9 cellular contexts compared by ENCODE assay signal in the genomic region with DNA sequence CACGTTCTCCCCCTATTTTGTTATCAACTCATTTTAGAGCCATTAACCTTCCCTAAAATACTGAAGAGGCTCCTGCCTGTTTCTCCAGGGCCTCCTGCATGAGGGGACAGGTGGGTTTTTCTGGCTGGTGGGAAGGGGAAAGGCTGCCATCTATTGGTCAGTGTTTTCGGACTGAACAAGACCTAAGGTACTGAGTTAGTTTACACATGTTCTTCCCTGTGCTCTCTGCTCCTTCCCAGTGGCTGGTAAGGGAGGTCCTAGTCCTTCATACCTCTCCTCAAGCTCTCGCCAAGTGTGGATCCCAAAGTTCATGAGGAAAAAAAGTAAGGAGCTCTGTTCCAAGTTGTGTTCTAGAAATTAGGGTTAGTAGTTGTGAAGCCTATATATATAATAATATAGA.
DNase-seq lines count a peak whose midpoint lies in the region; ATAC-seq and TF ChIP-seq lines count a peak whose summit lies in the region.
"Had no signal": no experiment of that assay in that cellular context is flagged by ENCODE, and none has a peak within 500 bp of the region (broad histone marks: within the 10 kb centered on the region; RNA-seq: fewer than 3 reads in every experiment).

No MANE protein-coding gene starts in this region.

- H3K27me3 ChIP-seq in transverse colon (no peaks in the 10 kb centered on the region), upper lobe of right lung (no peaks in the 10 kb centered on the region)

- H3K27me3 Mint-ChIP-seq in activated CD4-positive, alpha-beta T cell treated with anti-CD3 and anti-CD28 coated beads, Interleukin-2, amount 10 ng/mL, durations not matched to agents 24 days and 14 days = no peaks in the 10 kb centered on the region

- peak; percentile 33 to 63 for DNase-seq in NCI-H526 (lab: John Stamatoyannopoulos, UW)
- DNase-seq in fibroblast of pulmonary artery (ENCODE audit: low read depth) = peak; percentile 33
- DNase-seq in activated T-cell treated with anti-CD3 and anti-CD28 coated beads, Interleukin-2, amount 50 U/mL, for 48 hours = no peak
- no peak for DNase-seq in transverse colon
- no peak for DNase-seq in activated CD4-positive, alpha-beta T cell treated with anti-CD3 and anti-CD28 coated beads, Interleukin-2, amount 10 ng/mL, durations not matched to agents 24 days and 14 days
- no peak for DNase-seq in upper lobe of right lung

- TF ChIP-seq POLR2A in transverse colon (IDR thresholded peaks at IDR 0.05) = no peak

- H3K4me3 ChIP-seq in fibroblast of pulmonary artery (replicated peaks; ENCODE audit: low read depth, low read length) (no peak overlapping the region), transverse colon (no peak overlapping the region), upper lobe of right lung (no peak overlapping the region)

- TF ChIP-seq EP300 in transverse colon (IDR thresholded peaks at IDR 0.05; ENCODE audit: low read depth) = no peak

- no peak overlapping the region for H3K4me3 Mint-ChIP-seq in activated CD4-positive, alpha-beta T cell treated with anti-CD3 and anti-CD28 coated beads, Interleukin-2, amount 10 ng/mL, durations not matched to agents 24 days and 14 days
- H3K4me3 Mint-ChIP-seq: brain had no signal

- no peaks in the 10 kb centered on the region for H3K36me3 ChIP-seq in transverse colon
- no peaks in the 10 kb centered on the region for H3K36me3 ChIP-seq in upper lobe of right lung

- whole genome bisulfite sequencing in transverse colon (ENCODE audit: low coverage in 1 of 2), 2 donors = 35 to 67% methylated on average over 2 to 3 of the region's 3 CpGs

- H3K4me1 Mint-ChIP-seq in activated CD4-positive, alpha-beta T cell treated with anti-CD3 and anti-CD28 coated beads, Interleukin-2, amount 10 ng/mL, durations not matched to agents 24 days and 14 days = no peaks in the 10 kb centered on the region
- H3K4me1 Mint-ChIP-seq: brain had no signal

- peak; percentile 81 for TF ChIP-seq CTCF in C4-2B (conservative IDR thresholded peaks at IDR 0.05)
- TF ChIP-seq CTCF in fibroblast of pulmonary artery (IDR thresholded peaks at IDR 0.05; ENCODE audit: low read length, missing control alignments) = peak; percentile 55
- no peak for TF ChIP-seq CTCF in transverse colon (IDR thresholded peaks at IDR 0.05)
- no peak for TF ChIP-seq CTCF in upper lobe of right lung (IDR thresholded peaks at IDR 0.05)

- H3K4me1 ChIP-seq in transverse colon (no peaks in the 10 kb centered on the region), upper lobe of right lung (no peaks in the 10 kb centered on the region)

- intact Hi-C loops in transverse colon (cut with DNase I; ENCODE audit: low total_unique reads) (no loop called here), upper lobe of right lung (cut with DNase I) (no loop called here)
- intact Hi-C loops in activated CD4-positive, alpha-beta T cell treated with anti-CD3 and anti-CD28 coated beads, Interleukin-2, amount 10 ng/mL, durations not matched to agents 24 days and 14 days (cut with micrococcal nuclease) = no loop called here

- H3K27ac ChIP-seq in C4-2B = no peak overlapping the region
- H3K27ac ChIP-seq in transverse colon = no peak overlapping the region
- H3K27ac ChIP-seq in upper lobe of right lung = no peak overlapping the region

- ATAC-seq in HG02642 (IDR thresholded peaks at IDR 0.05; ENCODE audit: poor library complexity, unreplicated experiment) (peak; percentile 77), upper lobe of right lung (no peak)

- H3K9me3 ChIP-seq in transverse colon (no peaks in the 10 kb centered on the region), upper lobe of right lung (no peaks in the 10 kb centered on the region)

- H3K36me3 Mint-ChIP-seq in activated CD4-positive, alpha-beta T cell treated with anti-CD3 and anti-CD28 coated beads, Interleukin-2, amount 10 ng/mL, durations not matched to agents 24 days and 14 days (ENCODE audit: low read depth) = no peaks in the 10 kb centered on the region
- H3K36me3 Mint-ChIP-seq: brain had no signal

- in situ Hi-C loops in transverse colon (cut with MboI; ENCODE audit: low pct_ligation_motif_present in 1 of 4, low pct_unique_long_range_greater_than_20kb in 1 of 4, low sequenced_read_pairs in 3 of 4) = no loop called here

- peaks cover 5% of the 10 kb centered on the region for H3K9me3 Mint-ChIP-seq in activated CD4-positive, alpha-beta T cell treated with anti-CD3 and anti-CD28 coated beads, Interleukin-2, amount 10 ng/mL, durations not matched to agents 24 days and 14 days

- no peak overlapping the region for H3K27ac Mint-ChIP-seq in activated CD4-positive, alpha-beta T cell treated with anti-CD3 and anti-CD28 coated beads, Interleukin-2, amount 10 ng/mL, durations not matched to agents 24 days and 14 days
- H3K27ac Mint-ChIP-seq: brain had no signal

Comparison
In these comparisons a context has a peak if more than half of its experiments do, and no peak if none do; other contexts are left out.
1. CTCF ChIP-seq: peak in C4-2B (single experiment) and fibroblast of pulmonary artery (single experiment); none in transverse colon (0 of 5) and upper lobe of right lung (single experiment).
2. DNase-seq: peak in NCI-H526 (2 of 2) and fibroblast of pulmonary artery (single experiment); none in activated T-cell treated with anti-CD3 and anti-CD28 coated beads, Interleukin-2, amount 50 U/mL, for 48 hours (0 of 2), transverse colon (single experiment), activated CD4-positive, alpha-beta T cell treated with anti-CD3 and anti-CD28 coated beads, Interleukin-2, amount 10 ng/mL, durations not matched to agents 24 days and 14 days (single experiment) and upper lobe of right lung (single experiment).